In genomic region chr13:99811067-99811715, GRCh38 we compare ENCODE assay signal across 16 cellular contexts.
"Had no signal": no experiment of that assay in that cellular context is flagged by ENCODE, and none has a peak within 500 bp of the region (broad histone marks: within the 10 kb centered on the region; RNA-seq: fewer than 3 reads in every experiment).

No MANE protein-coding gene starts in this region.

- H3K9me3 ChIP-seq: esophagus squamous epithelium, neutrophil, transverse colon, uterus had no signal

- H3K27ac ChIP-seq: breast epithelium, esophagus squamous epithelium, neutrophil, transverse colon, uterus had no signal

- H3K4me1 ChIP-seq: breast epithelium, esophagus squamous epithelium, uterus had no signal

- H3K36me3 ChIP-seq: breast epithelium, esophagus squamous epithelium, neutrophil, transverse colon, uterus had no signal

- ATAC-seq: activated T-cell treated with anti-CD3 and anti-CD28 coated beads, Interleukin-2, amount 50 U/mL, for 72 hours; effector memory CD8-positive, alpha-beta T cell; naive thymus-derived CD8-positive, alpha-beta T cell had no signal

- H3K4me3 ChIP-seq: breast epithelium, esophagus squamous epithelium, transverse colon, uterus had no signal

- H3K27me3 ChIP-seq: breast epithelium, esophagus squamous epithelium, neutrophil, transverse colon, uterus had no signal

- DNase-seq: activated CD4-positive, alpha-beta T cell treated with anti-CD3 and anti-CD28 coated beads, Interleukin-2, amount 50 U/mL, for 1 hour; activated CD4-positive, CD25-positive, alpha-beta regulatory T cell treated with anti-CD3 and anti-CD28 coated beads, Interleukin-2, amount 50 U/mL, for 72 hours; activated CD8-positive, alpha-beta memory T cell treated with anti-CD3 and anti-CD28 coated beads, Interleukin-2, amount 50 U/mL, for 48 hours; activated effector memory CD4-positive, alpha-beta T cell treated with anti-CD3 and anti-CD28 coated beads, Interleukin-2, amount 50 U/mL, for 16 hours; activated naive CD4-positive, alpha-beta T cell treated with anti-CD3 and anti-CD28 coated beads, Interleukin-2, amount 50 U/mL, for 16 hours; activated T-cell treated with anti-CD3 and anti-CD28 coated beads, Interleukin-2, amount 50 U/mL, for 72 hours; aorta; effector memory CD8-positive, alpha-beta T cell; esophagus squamous epithelium; immature natural killer cell; kidney glomerular epithelial cell; naive thymus-derived CD8-positive, alpha-beta T cell; transverse colon; uterus had no signal
